Comparison of ENCODE assay signal across 8 cellular contexts in genomic region chr3:128487813-128488635, GRCh38. TPM values are rescaled to one million over a fixed set of nuclear protein-coding genes. Genes with fewer than 3 reads are reported as not detected.
A peak's percentile ranks its signal among the peaks of the same experiment; 100 is the strongest.
DNase-seq lines count a peak whose midpoint lies in the region; ATAC-seq and TF ChIP-seq lines count a peak whose summit lies in the region.

No MANE protein-coding gene starts in this region.

- DNase-seq in SIG-M5 treated with dmso at 0.1 percent for 504 hours (lab: John Stamatoyannopoulos, UW; ENCODE audit: unreplicated experiment): peak; percentile 63
- no peak for DNase-seq in SIG-M5 (lab: John Stamatoyannopoulos, UW)
- peak; percentile 62 to 84 for DNase-seq in SW 1271 (lab: John Stamatoyannopoulos, UW)
- peak in 9 of 10 donors; percentile 27 to 71 (median 51) for DNase-seq in dorsolateral prefrontal cortex
- DNase-seq in left lung: peak; percentile 71 to 87
- peak; percentile 65 for DNase-seq in stimulated activated CD8-positive, alpha-beta memory T cell treated with anti-CD3 and anti-CD28 coated beads, Interleukin-4, amount 100 ng/mL, for 48 hours

- H3K9ac ChIP-seq in Loucy (ENCODE audit: low read depth, low read length, poor library complexity, severe bottlenecking): peak overlapping the region; percentile 98

- H3K4me1 ChIP-seq in Loucy (ENCODE audit: insufficient read depth, low read length, poor library complexity, severe bottlenecking): peaks cover 31% of the 10 kb centered on the region
- peaks cover 34 to 57% of the 10 kb centered on the region in 2 donors for H3K4me1 ChIP-seq in left lung

- H3K79me2 ChIP-seq in Loucy (ENCODE audit: insufficient read depth, low read length): peaks cover 41% of the 10 kb centered on the region

- no peaks in the 10 kb centered on the region for H3K9me2 ChIP-seq in Loucy (replicated peaks; ENCODE audit: low read depth, low read length)

- peak; percentile 69 for ATAC-seq in left lung
- ATAC-seq in HG02798 (IDR thresholded peaks at IDR 0.05; ENCODE audit: poor library complexity, unreplicated experiment): no peak

- no peaks in the 10 kb centered on the region for H4K20me1 ChIP-seq in Loucy (ENCODE audit: insufficient read depth, low read length, poor library complexity, severe bottlenecking)

- H3K36me3 ChIP-seq in Loucy (ENCODE audit: insufficient read depth, low read length) (no peaks in the 10 kb centered on the region), left lung (no peaks in the 10 kb centered on the region)

- H3K27me3 ChIP-seq in Loucy (ENCODE audit: insufficient read depth, low read length, poor library complexity, severe bottlenecking) (no peaks in the 10 kb centered on the region), dorsolateral prefrontal cortex (peaks cover 39 to 100% (median 99%) of the 10 kb centered on the region in 45 donors), left lung (peaks cover 100% of the 10 kb centered on the region in 2 donors)

- H3F3A ChIP-seq in Loucy (ENCODE audit: low read depth): peaks cover 15% of the 10 kb centered on the region

- no peak for TF ChIP-seq CTCF in Loucy (conservative IDR thresholded peaks at IDR 0.05; ENCODE audit: low read length)
- TF ChIP-seq CTCF in dorsolateral prefrontal cortex (IDR thresholded peaks at IDR 0.05 in 54 of 56, conservative IDR thresholded peaks at IDR 0.05 in 2 of 56; ENCODE audit: low read depth in 1 of 56, partially characterized antibody in 56 of 56): no peak
- TF ChIP-seq CTCF in left lung (IDR thresholded peaks at IDR 0.05): no peak

- H3K27ac ChIP-seq in dorsolateral prefrontal cortex (peak overlapping the region in 31 of 59 donors; percentile 18 to 80 (median 64)), left lung (peak overlapping the region; percentile 79 to 83)

- peak overlapping the region; percentile 85 for H3K4me3 ChIP-seq in Loucy (ENCODE audit: low read length, poor library complexity, severe bottlenecking)
- peak overlapping the region; percentile 23 to 73 (median 51) for H3K4me3 ChIP-seq in dorsolateral prefrontal cortex
- peak overlapping the region; percentile 41 to 59 for H3K4me3 ChIP-seq in left lung

- H3K9me3 ChIP-seq in Loucy (ENCODE audit: insufficient read depth, low read depth, low read length) (no peaks in the 10 kb centered on the region), left lung (no peaks in the 10 kb centered on the region)

- H2AFZ ChIP-seq in Loucy (ENCODE audit: low read length): peak overlapping the region; percentile 54; the same call in 1 of the 2 replicates

- intact Hi-C loops in dorsolateral prefrontal cortex (cut with DNase I) (no loop called here), left lung (cut with DNase I) (no loop called here)

- H3K4me2 ChIP-seq in Loucy (ENCODE audit: low read depth, low read length, poor library complexity, severe bottlenecking): peak overlapping the region; percentile 94

RNA-seq across cellular contexts. Expression of gene GATA2, which starts 5.0 kb away (rescaled TPM):
- 10 to 100 TPM in 4 of 120 experiments, 1 to 10 TPM in 115, under 1 TPM in 1; 0.98 to 13.1 (median 4.3) TPM for total RNA-seq in dorsolateral prefrontal cortex
- 10 to 100 TPM; 16.5 to 43.0 TPM for total RNA-seq in left lung

RNA-seq across cellular contexts. Expression of gene DNAJB8, which starts 21.3 kb away (rescaled TPM):
- not detected for total RNA-seq in dorsolateral prefrontal cortex
- total RNA-seq in left lung: not detected
